11 cellular contexts compared by ENCODE assay signal in genomic region chrX:37302569-37302968, GRCh38. TPM values are rescaled to one million over a fixed set of nuclear protein-coding genes. Genes with fewer than 3 reads are reported as not detected.
DNase-seq lines count a peak whose midpoint lies in the region; ATAC-seq and TF ChIP-seq lines count a peak whose summit lies in the region.
"Had no signal": no experiment of that assay in that cellular context is flagged by ENCODE, and none has a peak within 500 bp of the region (broad histone marks: within the 10 kb centered on the region; RNA-seq: fewer than 3 reads in every experiment).

No MANE protein-coding gene starts in this region.

- H3K27me3 ChIP-seq in WERI-Rb-1 (ENCODE audit: insufficient read depth, low read depth, severe bottlenecking) = peaks cover 3% of the 10 kb centered on the region
- no peaks in the 10 kb centered on the region for H3K27me3 ChIP-seq in left ventricle myocardium inferior (ENCODE audit: low read depth)

- no peak for ATAC-seq in GM18907 (IDR thresholded peaks at IDR 0.05; ENCODE audit: unreplicated experiment)

- 21 to 25% methylated on average over 1 of the region's 1 CpG for WGBS in lower leg skin, 2 donors

- TF ChIP-seq POLR2A in lower leg skin (IDR thresholded peaks at IDR 0.05) = no peak

- DNase-seq in DMS 273 (lab: John Stamatoyannopoulos, UW; ENCODE audit: unreplicated experiment) (peak; percentile 59), DMS 273 treated with DMSO at 0.1 percent for 48 hours (lab: John Stamatoyannopoulos, UW) (no peak), WERI-Rb-1 (peak; percentile 23), left ventricle myocardium inferior (peak; percentile 12), stromal cell of bone marrow (ENCODE audit: low read depth) (peak; percentile 4), NCI-H226 (no peak), lower leg skin (ENCODE audit: low spot score in 2 of 2) (no peak)
- DNase-seq: activated CD4-positive, CD25-positive, alpha-beta regulatory T cell treated with anti-CD3 and anti-CD28 coated beads, Interleukin-2, amount 50 U/mL, for 72 hours; NCI-H187 had no signal

- H3K4me1 ChIP-seq in left ventricle myocardium inferior = no peaks in the 10 kb centered on the region

- no peaks in the 10 kb centered on the region for H3K9me3 ChIP-seq in WERI-Rb-1 (ENCODE audit: severe bottlenecking)
- H3K9me3 ChIP-seq in left ventricle myocardium inferior (replicated peaks) = no peaks in the 10 kb centered on the region

- H3K27ac ChIP-seq in WERI-Rb-1 (no peak overlapping the region), left ventricle myocardium inferior (replicated peaks) (no peak overlapping the region)
- H3K27ac ChIP-seq: 22Rv1 had no signal

- TF ChIP-seq CTCF in WERI-Rb-1 (IDR thresholded peaks at IDR 0.05; ENCODE audit: low read depth, low read length) (peak; percentile 47), left ventricle myocardium inferior (IDR thresholded peaks at IDR 0.05; ENCODE audit: borderline replicate concordance) (peak; percentile 58), lower leg skin (IDR thresholded peaks at IDR 0.05) (no peak)

- intact Hi-C loops in left ventricle myocardium inferior (cut with micrococcal nuclease) = no loop called here
- intact Hi-C loops in lower leg skin (cut with DNase I; ENCODE audit: low total_unique reads) = no loop called here

- H3K4me3 ChIP-seq in WERI-Rb-1 (ENCODE audit: low read depth, low read length) = no peak overlapping the region
- H3K4me3 ChIP-seq in left ventricle myocardium inferior = no peak overlapping the region
- H3K4me3 ChIP-seq in lower leg skin (ENCODE audit: low read depth, poor library complexity, severe bottlenecking) = no peak overlapping the region

- H3K36me3 ChIP-seq in WERI-Rb-1 = no peaks in the 10 kb centered on the region
- H3K36me3 ChIP-seq in left ventricle myocardium inferior = no peaks in the 10 kb centered on the region

RNA-seq across cellular contexts. Expression of gene PRRG1, which starts 46.6 kb away (rescaled TPM):
- total RNA-seq in left ventricle myocardium inferior (12.9 TPM), lower leg skin (1 to 10 TPM; 4.0 to 8.1 (median 6.1) TPM)

Comparison
In these comparisons a context has a peak if more than half of its experiments do, and no peak if none do; other contexts are left out.
1. DNase-seq: peak in DMS 273 (single experiment), WERI-Rb-1 (single experiment), left ventricle myocardium inferior (single experiment) and stromal cell of bone marrow (single experiment); none in DMS 273 treated with DMSO at 0.1 percent for 48 hours (single experiment), NCI-H226 (single experiment) and lower leg skin (0 of 2).
2. CTCF ChIP-seq: peak in WERI-Rb-1 (single experiment) and left ventricle myocardium inferior (single experiment); none in lower leg skin (0 of 3).